Comparison of ENCODE assay signal across 1 cellular context in the genomic region with DNA sequence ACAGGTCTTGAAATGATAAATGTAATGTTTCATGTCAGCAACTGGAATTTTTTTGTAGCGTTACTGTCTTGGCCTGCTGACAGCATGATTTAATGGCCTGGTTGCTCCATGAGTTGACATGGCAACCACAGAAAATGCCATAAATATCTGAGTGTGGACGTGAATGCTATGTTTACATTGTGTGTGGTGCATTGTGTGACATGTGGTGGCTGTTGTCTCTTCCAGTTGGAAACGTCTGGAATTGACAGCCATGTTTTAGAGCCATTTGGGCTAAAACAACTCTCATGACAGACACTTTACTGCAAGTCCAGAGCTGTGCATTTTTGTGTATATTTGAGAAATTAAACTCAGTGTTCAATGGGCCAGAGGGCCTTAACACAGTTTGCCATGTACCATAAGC.
TF ChIP-seq lines count a peak whose summit lies in the region.

No MANE protein-coding gene starts in this region.

TF ChIP-seq in A549, 52 proteins besides CTCF, POLR2A, EP300 and RAD21 (continued from another document):
- TF ChIP-seq, protein P1, sequence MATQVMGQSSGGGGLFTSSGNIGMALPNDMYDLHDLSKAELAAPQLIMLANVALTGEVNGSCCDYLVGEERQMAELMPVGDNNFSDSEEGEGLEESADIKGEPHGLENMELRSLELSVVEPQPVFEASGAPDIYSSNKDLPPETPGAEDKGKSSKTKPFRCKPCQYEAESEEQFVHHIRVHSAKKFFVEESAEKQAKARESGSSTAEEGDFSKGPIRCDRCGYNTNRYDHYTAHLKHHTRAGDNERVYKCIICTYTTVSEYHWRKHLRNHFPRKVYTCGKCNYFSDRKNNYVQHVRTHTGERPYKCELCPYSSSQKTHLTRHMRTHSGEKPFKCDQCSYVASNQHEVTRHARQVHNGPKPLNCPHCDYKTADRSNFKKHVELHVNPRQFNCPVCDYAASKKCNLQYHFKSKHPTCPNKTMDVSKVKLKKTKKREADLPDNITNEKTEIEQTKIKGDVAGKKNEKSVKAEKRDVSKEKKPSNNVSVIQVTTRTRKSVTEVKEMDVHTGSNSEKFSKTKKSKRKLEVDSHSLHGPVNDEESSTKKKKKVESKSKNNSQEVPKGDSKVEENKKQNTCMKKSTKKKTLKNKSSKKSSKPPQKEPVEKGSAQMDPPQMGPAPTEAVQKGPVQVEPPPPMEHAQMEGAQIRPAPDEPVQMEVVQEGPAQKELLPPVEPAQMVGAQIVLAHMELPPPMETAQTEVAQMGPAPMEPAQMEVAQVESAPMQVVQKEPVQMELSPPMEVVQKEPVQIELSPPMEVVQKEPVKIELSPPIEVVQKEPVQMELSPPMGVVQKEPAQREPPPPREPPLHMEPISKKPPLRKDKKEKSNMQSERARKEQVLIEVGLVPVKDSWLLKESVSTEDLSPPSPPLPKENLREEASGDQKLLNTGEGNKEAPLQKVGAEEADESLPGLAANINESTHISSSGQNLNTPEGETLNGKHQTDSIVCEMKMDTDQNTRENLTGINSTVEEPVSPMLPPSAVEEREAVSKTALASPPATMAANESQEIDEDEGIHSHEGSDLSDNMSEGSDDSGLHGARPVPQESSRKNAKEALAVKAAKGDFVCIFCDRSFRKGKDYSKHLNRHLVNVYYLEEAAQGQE (IDR thresholded peaks at IDR 0.05) = no peak
- TF ChIP-seq HDAC2 (IDR thresholded peaks at IDR 0.05) (no peak), KDM1A (IDR thresholded peaks at IDR 0.05; ENCODE audit: low read depth) (no peak), TFCP2L1 (CRISPR knock-in tag; IDR thresholded peaks at IDR 0.05) (no peak), HOXB5 (CRISPR knock-in tag; IDR thresholded peaks at IDR 0.05) (peak; percentile 95), POLR2AphosphoS2 (conservative IDR thresholded peaks at IDR 0.05; ENCODE audit: low read length) (no peak), CHD2 (IDR thresholded peaks at IDR 0.05; ENCODE audit: low read length, partially characterized antibody) (no peak), HOXB13 (CRISPR knock-in tag; IDR thresholded peaks at IDR 0.05; ENCODE audit: low read depth) (0 out of 2 replicates have a peak, but pooled peaks have one; percentile 74), ZFP36 (IDR thresholded peaks at IDR 0.05; ENCODE audit: borderline replicate concordance, partially characterized antibody) (peak; percentile 50), RCOR1 (IDR thresholded peaks at IDR 0.05; ENCODE audit: low read depth, low read length) (no peak), GATA3 (IDR thresholded peaks at IDR 0.05; ENCODE audit: borderline replicate concordance) (peak; percentile 59)
- TF ChIP-seq, protein P2, sequence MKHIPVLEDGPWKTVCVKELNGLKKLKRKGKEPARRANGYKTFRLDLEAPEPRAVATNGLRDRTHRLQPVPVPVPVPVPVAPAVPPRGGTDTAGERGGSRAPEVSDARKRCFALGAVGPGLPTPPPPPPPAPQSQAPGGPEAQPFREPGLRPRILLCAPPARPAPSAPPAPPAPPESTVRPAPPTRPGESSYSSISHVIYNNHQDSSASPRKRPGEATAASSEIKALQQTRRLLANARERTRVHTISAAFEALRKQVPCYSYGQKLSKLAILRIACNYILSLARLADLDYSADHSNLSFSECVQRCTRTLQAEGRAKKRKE (CRISPR knock-in tag; IDR thresholded peaks at IDR 0.05; ENCODE audit: low read depth) = 0 out of 2 replicates have a peak, but pooled peaks have one; percentile 64
